In genomic region chr4:25215506-25215905, GRCh38 we compare ENCODE assay signal across 25 cellular contexts.
"Had no signal": no experiment of that assay in that cellular context is flagged by ENCODE, and none has a peak within 500 bp of the region (broad histone marks: within the 10 kb centered on the region; RNA-seq: fewer than 3 reads in every experiment).

No MANE protein-coding gene starts in this region.

- H3K4me3 Mint-ChIP-seq: activated CD4-positive, alpha-beta memory T cell treated with anti-CD3 and anti-CD28 coated beads for 36 hours; activated CD4-positive, alpha-beta T cell treated with anti-CD3 and anti-CD28 coated beads, Interleukin-2, amount 10 ng/mL, durations not matched to agents 24 days and 14 days; activated T-cell treated with anti-CD3 and anti-CD28 coated beads, Interleukin-2, amount 50 U/mL, for 24 hours; memory B cell; naive thymus-derived CD8-positive, alpha-beta T cell; neural crest cell; T-helper 1 cell treated with Interleukin-12 subunit alpha and Interleukin-12 subunit beta and Interleukin-4 antibody, amounts not matched to agents 30 μg/mL and 1 μg/mL, for 36 hours had no signal

- H3K4me3 ChIP-seq: esophagus muscularis mucosa, right atrium auricular region, suprapubic skin, tibial artery had no signal

- H3K27ac ChIP-seq: esophagus muscularis mucosa, right atrium auricular region, suprapubic skin, tibial artery, VCaP had no signal

- ATAC-seq: activated CD4-positive, CD25-positive, alpha-beta regulatory T cell treated with anti-CD3 and anti-CD28 coated beads, Interleukin-2, amount 50 U/mL, for 24 hours; naive thymus-derived CD8-positive, alpha-beta T cell had no signal

- DNase-seq: activated CD4-positive, alpha-beta memory T cell treated with anti-CD3 and anti-CD28 coated beads for 36 hours; activated CD4-positive, alpha-beta T cell treated with anti-CD3 and anti-CD28 coated beads, Interleukin-2, amount 10 ng/mL, durations not matched to agents 24 days and 14 days; activated CD8-positive, alpha-beta memory T cell treated with anti-CD3 and anti-CD28 coated beads, Interleukin-2, amount 50 U/mL, for 4 hours; activated gamma-delta T cell treated with Interleukin-2 at 50 U/mL for 16 hours; activated naive CD4-positive, alpha-beta T cell treated with anti-CD3 and anti-CD28 coated beads, Interleukin-2, amount 50 U/mL, for 16 hours; activated T-cell treated with anti-CD3 and anti-CD28 coated beads, Interleukin-2, amount 50 U/mL, for 24 hours; amniotic stem cell; caudate nucleus; foreskin melanocyte; islet precursor cell; naive thymus-derived CD8-positive, alpha-beta T cell; stimulated activated CD4-positive, alpha-beta T cell treated with anti-CD3 and anti-CD28 coated beads, Interleukin-15, amount 100 ng/mL, for 24 hours; stimulated activated naive CD4-positive, alpha-beta T cell; T-helper 9 cell; tibial artery had no signal

- H3K27ac Mint-ChIP-seq: activated CD4-positive, alpha-beta memory T cell treated with anti-CD3 and anti-CD28 coated beads for 36 hours; activated CD4-positive, alpha-beta T cell treated with anti-CD3 and anti-CD28 coated beads, Interleukin-2, amount 10 ng/mL, durations not matched to agents 24 days and 14 days; activated T-cell treated with anti-CD3 and anti-CD28 coated beads, Interleukin-2, amount 50 U/mL, for 24 hours; memory B cell; naive thymus-derived CD8-positive, alpha-beta T cell; T-helper 1 cell treated with Interleukin-12 subunit alpha and Interleukin-12 subunit beta and Interleukin-4 antibody, amounts not matched to agents 30 μg/mL and 1 μg/mL, for 36 hours had no signal

- H3K4me1 ChIP-seq: esophagus muscularis mucosa, right atrium auricular region, suprapubic skin, tibial artery had no signal

- H3K27me3 ChIP-seq: esophagus muscularis mucosa, right atrium auricular region, suprapubic skin, tibial artery had no signal

- H3K36me3 ChIP-seq: esophagus muscularis mucosa, right atrium auricular region, suprapubic skin, tibial artery had no signal

- H3K27me3 Mint-ChIP-seq: activated CD4-positive, alpha-beta memory T cell treated with anti-CD3 and anti-CD28 coated beads for 36 hours; activated CD4-positive, alpha-beta T cell treated with anti-CD3 and anti-CD28 coated beads, Interleukin-2, amount 10 ng/mL, durations not matched to agents 24 days and 14 days; activated T-cell treated with anti-CD3 and anti-CD28 coated beads, Interleukin-2, amount 50 U/mL, for 24 hours; memory B cell; naive thymus-derived CD8-positive, alpha-beta T cell had no signal

- FAIRE-seq: astrocyte, TTC549 had no signal

- H3K4me1 Mint-ChIP-seq: activated CD4-positive, alpha-beta T cell treated with anti-CD3 and anti-CD28 coated beads, Interleukin-2, amount 10 ng/mL, durations not matched to agents 24 days and 14 days; memory B cell; naive thymus-derived CD8-positive, alpha-beta T cell; neural crest cell had no signal
